Comparison of ENCODE assay signal across 30 cellular contexts in genomic region chr12:22518998-22519397, GRCh38. TPM values are rescaled to one million over a fixed set of nuclear protein-coding genes. Genes with fewer than 3 reads are reported as not detected.
DNase-seq lines count a peak whose midpoint lies in the region; ATAC-seq, FAIRE-seq and TF ChIP-seq lines count a peak whose summit lies in the region.
"Had no signal": no experiment of that assay in that cellular context is flagged by ENCODE, and none has a peak within 500 bp of the region (broad histone marks: within the 10 kb centered on the region; RNA-seq: fewer than 3 reads in every experiment).

No MANE protein-coding gene starts in this region.

- no peak overlapping the region for H4K91ac ChIP-seq in neuronal stem cell (ENCODE audit: low read depth, low read length, poor library complexity)

- peaks cover 16% of the 10 kb centered on the region for H3K36me3 Mint-ChIP-seq in MCF 10A (ENCODE audit: insufficient read depth, unreplicated experiment)

- no peak overlapping the region for H2AFZ ChIP-seq in neuronal stem cell (ENCODE audit: low read length)

- FAIRE-seq in urothelium cell line (lab: Jason Lieb, UNC), result no peak

- H3K4ac ChIP-seq in neuronal stem cell (ENCODE audit: low read length), result no peak overlapping the region

- H2BK12ac ChIP-seq in neuronal stem cell (ENCODE audit: low read length), result no peak overlapping the region

- H3K4me2 ChIP-seq in neuronal stem cell (ENCODE audit: insufficient read depth, low read length, poor library complexity, severe bottlenecking), result no peak overlapping the region

- peak; percentile 15 for DNase-seq in MCF 10A (ENCODE audit: unreplicated experiment)
- DNase-seq in breast epithelium (ENCODE audit: low spot score in 2 of 2), result no peak
- DNase-seq in cardiac fibroblast (ENCODE audit: low read depth in 2 of 2), result peak; percentile 10 to 90
- DNase-seq in neuronal stem cell (ENCODE audit: low spot score), result no peak
- no peak for DNase-seq in hepatic stellate cell (ENCODE audit: low spot score)
- DNase-seq in urothelium cell line (ENCODE audit: low spot score), result no peak
- no peak for DNase-seq in NCI-H524 (lab: John Stamatoyannopoulos, UW)
- DNase-seq: 8988T; activated CD4-positive, alpha-beta T cell treated with anti-CD3 and anti-CD28 coated beads for 48 hours; activated effector memory CD4-positive, alpha-beta T cell treated with anti-CD3 and anti-CD28 coated beads, Interleukin-2, amount 50 U/mL, for 16 hours; activated naive CD8-positive, alpha-beta T cell treated with anti-CD3 and anti-CD28 coated beads for 36 hours; activated T-cell treated with anti-CD3 and anti-CD28 coated beads, Interleukin-2, amount 50 U/mL, for 1 hour; aorta; C1 segment of cervical spinal cord; COR-L47; DMS53; GDM1; NCI-H146; NCI-H226; NCI-H748 treated with DMSO at 0.1 percent for 48 hours; right lobe of liver; SIG-M5; stimulated activated CD4-positive, alpha-beta T cell treated with anti-CD3 and anti-CD28 coated beads, Interleukin-4, amount 100 ng/mL, for 24 hours; SW 1271; transverse colon had no signal

- CTCF ChIA-PET in MCF 10A (lab: Yijun Ruan, JAX), result interaction anchor here (0.7 to 1.6 kb wide), 4 partner anchors 10 to 113 kb away, joined by 3 to 8 read pairs (median 4); no protein-coding TSS in a partner anchor

- H3K9ac ChIP-seq in neuronal stem cell (ENCODE audit: low read depth, low read length, poor library complexity), result peak overlapping the region; percentile 12

- no peak overlapping the region for H3K4me3 ChIP-seq in breast epithelium
- H3K4me3 ChIP-seq in cardiac fibroblast (replicated peaks in 1 of 2; ENCODE audit: low read depth in 2 of 2, low read length in 2 of 2), result no peak overlapping the region
- H3K4me3 ChIP-seq in neuronal stem cell (ENCODE audit: low read length in 2 of 2), result no peak overlapping the region
- H3K4me3 ChIP-seq: prostate gland, right lobe of liver, transverse colon had no signal

- H3K27me3 ChIP-seq in breast epithelium, result no peaks in the 10 kb centered on the region
- H3K27me3 ChIP-seq in neuronal stem cell (ENCODE audit: control insufficient read depth in 3 of 3, insufficient read depth in 3 of 3, low read depth in 1 of 3, low read length in 3 of 3), result no peaks in the 10 kb centered on the region
- H3K27me3 ChIP-seq: neutrophil, right lobe of liver, transverse colon had no signal

- H3K27ac ChIP-seq in breast epithelium (no peak overlapping the region), neuronal stem cell (replicated peaks; ENCODE audit: low read length) (no peak overlapping the region)
- H3K27ac ChIP-seq: neutrophil, prostate gland, right lobe of liver, transverse colon had no signal

- H2AK5ac ChIP-seq in neuronal stem cell (ENCODE audit: low read depth, low read length), result no peak overlapping the region

- H3K4me3 Mint-ChIP-seq in MCF 10A (ENCODE audit: unreplicated experiment), result no peak overlapping the region
- H3K4me3 Mint-ChIP-seq: activated naive CD8-positive, alpha-beta T cell treated with anti-CD3 and anti-CD28 coated beads for 36 hours; memory B cell had no signal

- H3K9me3 ChIP-seq in breast epithelium, result no peaks in the 10 kb centered on the region
- no peaks in the 10 kb centered on the region for H3K9me3 ChIP-seq in neuronal stem cell (replicated peaks in 1 of 2; ENCODE audit: control insufficient read depth in 2 of 2, insufficient read depth in 1 of 2, low read depth in 1 of 2, low read length in 2 of 2)
- H3K9me3 ChIP-seq: neutrophil, prostate gland, right lobe of liver, transverse colon had no signal

- peak overlapping the region; percentile 55 for H3K27ac Mint-ChIP-seq in MCF 10A (ENCODE audit: low read depth, unreplicated experiment)
- H3K27ac Mint-ChIP-seq: activated naive CD8-positive, alpha-beta T cell treated with anti-CD3 and anti-CD28 coated beads for 36 hours; memory B cell had no signal

- peaks cover 1% of the 10 kb centered on the region for H3K79me1 ChIP-seq in neuronal stem cell (ENCODE audit: low read depth, low read length)

- no peak for TF ChIP-seq CTCF in MCF 10A (IDR thresholded peaks at IDR 0.05; ENCODE audit: unreplicated experiment)
- no peak for TF ChIP-seq CTCF in breast epithelium (IDR thresholded peaks at IDR 0.05)
- TF ChIP-seq CTCF in cardiac fibroblast (IDR thresholded peaks at IDR 0.05; ENCODE audit: low read depth, low read length), result no peak

- intact Hi-C loops in MCF 10A (cut with micrococcal nuclease) (no loop called here), breast epithelium (cut with DNase I; ENCODE audit: low total_unique reads) (no loop called here)

- H3K36me3 ChIP-seq in breast epithelium (peaks cover 4% of the 10 kb centered on the region), neuronal stem cell (replicated peaks in 1 of 2; ENCODE audit: control insufficient read depth in 2 of 2, insufficient read depth in 2 of 2, low read length in 2 of 2) (peaks cover 7 to 78% of the 10 kb centered on the region in 2 donors)
- H3K36me3 ChIP-seq: prostate gland had no signal

- H3K27me3 Mint-ChIP-seq in MCF 10A (ENCODE audit: insufficient read depth, unreplicated experiment), result no peaks in the 10 kb centered on the region
- H3K27me3 Mint-ChIP-seq: activated naive CD8-positive, alpha-beta T cell treated with anti-CD3 and anti-CD28 coated beads for 36 hours; memory B cell had no signal

- H3K9me3 Mint-ChIP-seq in MCF 10A (ENCODE audit: unreplicated experiment), result no peaks in the 10 kb centered on the region
- H3K9me3 Mint-ChIP-seq: activated naive CD8-positive, alpha-beta T cell treated with anti-CD3 and anti-CD28 coated beads for 36 hours; memory B cell had no signal

- POLR2A ChIA-PET in MCF 10A (lab: Yijun Ruan, JAX), result interaction anchor here (0.7 to 2.8 kb wide), 7 partner anchors 8 to 459 kb away, joined by 3 to 17 read pairs (median 3); partner anchors contain the start of genes C2CD5 and ETNK1

- ATAC-seq in HG03432 (IDR thresholded peaks at IDR 0.05; ENCODE audit: unreplicated experiment), result no peak
- ATAC-seq: HCT116 had no signal

- H3K4me1 ChIP-seq in breast epithelium (no peaks in the 10 kb centered on the region), neuronal stem cell (ENCODE audit: control insufficient read depth in 2 of 2, insufficient read depth in 1 of 2, low read depth in 1 of 2, low read length in 2 of 2) (no peaks in the 10 kb centered on the region)
- H3K4me1 ChIP-seq: prostate gland, right lobe of liver had no signal

- no TSS peak for BruUV-seq in MCF 10A (replicated peaks; lab: Mats Ljungman, UMichigan)

- TF ChIP-seq POLR2A in breast epithelium (IDR thresholded peaks at IDR 0.05), result no peak

- H2BK120ac ChIP-seq in neuronal stem cell (ENCODE audit: low read depth, low read length), result no peak overlapping the region

- no peak overlapping the region for H3K23ac ChIP-seq in neuronal stem cell (ENCODE audit: low read depth, low read length, poor library complexity)

- no peak overlapping the region for H2BK5ac ChIP-seq in neuronal stem cell (ENCODE audit: low read length)

- peaks cover 19% of the 10 kb centered on the region for H3K4me1 Mint-ChIP-seq in MCF 10A (ENCODE audit: insufficient read depth, unreplicated experiment)

- no peak overlapping the region for H4K8ac ChIP-seq in neuronal stem cell (ENCODE audit: low read depth, low read length)

- no peak overlapping the region for H3K18ac ChIP-seq in neuronal stem cell (ENCODE audit: low read length)

- no peak overlapping the region for H3K14ac ChIP-seq in neuronal stem cell (ENCODE audit: low read length)

- WGBS in neuronal stem cell (ENCODE audit: extremely low coverage in 2 of 2, insufficient read length in 2 of 2, insufficient replicate concordance in 1 of 2), 2 donors, result no CpG with 5 or more reads among the region's 6 CpGs

- no peak overlapping the region for H2BK15ac ChIP-seq in neuronal stem cell (ENCODE audit: low read length)

RNA-seq across cellular contexts. Expression of gene C2CD5, which starts 25.3 kb away (rescaled TPM):
- total RNA-seq in MCF 10A (2022), result 16.9 and 21.4 TPM in 2 replicates
- 10 to 100 TPM; 33.4 to 60.6 (median 40.2) TPM for total RNA-seq in breast epithelium
- polyA plus RNA-seq in neuronal stem cell (2013, experiment 1 of 2), result 29.8 TPM
- polyA plus RNA-seq in neuronal stem cell (2013, experiment 2 of 2), result 29.3 TPM

Comparison
In these comparisons a context has a peak if more than half of its experiments do, and no peak if none do; other contexts are left out.
1. DNase-seq: peak in MCF 10A (single experiment) and cardiac fibroblast (2 of 2); none in breast epithelium (0 of 2), neuronal stem cell (single experiment), hepatic stellate cell (single experiment), urothelium cell line (single experiment) and NCI-H524 (0 of 2).